Comparison of ENCODE assay signal across 11 cellular contexts in genomic region chr2:226790006-226790405, GRCh38. TPM values are rescaled to one million over a fixed set of nuclear protein-coding genes. Genes with fewer than 3 reads are reported as not detected.
DNase-seq lines count a peak whose midpoint lies in the region; ATAC-seq, FAIRE-seq and TF ChIP-seq lines count a peak whose summit lies in the region.
"Had no signal": no experiment of that assay in that cellular context is flagged by ENCODE, and none has a peak within 500 bp of the region (broad histone marks: within the 10 kb centered on the region; RNA-seq: fewer than 3 reads in every experiment).

No MANE protein-coding gene starts in this region.

- H3K9me3 ChIP-seq in Panc1 (ENCODE audit: control insufficient read depth, insufficient read depth, low read depth, low read length): no peaks in the 10 kb centered on the region
- H3K9me3 ChIP-seq in psoas muscle: no peaks in the 10 kb centered on the region

- H3K36me3 ChIP-seq in Panc1 (ENCODE audit: control insufficient read depth, insufficient read depth, low read length) (no peaks in the 10 kb centered on the region; the same call in 1 of the 2 replicates), psoas muscle (ENCODE audit: insufficient read depth in 1 of 2, low read depth in 1 of 2) (no peaks in the 10 kb centered on the region)

- ATAC-seq in Panc1 (no peak), psoas muscle (no peak), GM18519 (IDR thresholded peaks at IDR 0.05; ENCODE audit: low FRiP score, unreplicated experiment) (no peak)

- TF ChIP-seq CTCF in Panc1 (IDR thresholded peaks at IDR 0.05) (no peak), psoas muscle (IDR thresholded peaks at IDR 0.05) (no peak)

- BruUV-seq in Panc1 (replicated peaks; lab: Mats Ljungman, UMichigan): no TSS peak

- CTCF ChIA-PET in Panc1 (lab: Charles Lee): interaction anchor here (0.5 to 0.7 kb wide), 2 partner anchors 513 to 1789 kb away, joined by 6 to 7 read pairs; no protein-coding TSS in a partner anchor

- H3K27me3 ChIP-seq in Panc1 (ENCODE audit: control insufficient read depth, insufficient read depth, low read length) (no peaks in the 10 kb centered on the region), psoas muscle (ENCODE audit: insufficient read depth in 3 of 3, low read length in 2 of 3) (no peaks in the 10 kb centered on the region)

- no peak overlapping the region for H3K4me3 ChIP-seq in Panc1 (ENCODE audit: low read depth in 2 of 2, low read length in 2 of 2)
- no peak overlapping the region for H3K4me3 ChIP-seq in psoas muscle

- DNase-seq in GM19239 (ENCODE audit: insufficient read length, low spot score) (no peak), Panc1 (ENCODE audit: low read depth, low spot score) (no peak), fibroblast of peridontal ligament (ENCODE audit: extremely low read depth) (peak; percentile 47), psoas muscle (no peak), GDM1 (lab: John Stamatoyannopoulos, UW) (no peak), NCI-H2081 (lab: John Stamatoyannopoulos, UW) (no peak), iPS-NIHi11 (ENCODE audit: low spot score) (no peak)
- DNase-seq: activated gamma-delta T cell treated with Interleukin-2 at 50 U/mL for 16 hours, NCI-H187 treated with DMSO at 0.1 percent for 48 hours had no signal

- WGBS in psoas muscle, 3 donors: 27 to 57% (median 56%) methylated on average over 1 of the region's 1 CpG

- intact Hi-C loops in Panc1 (cut with micrococcal nuclease; ENCODE audit: unreplicated experiment) (loop anchor here (5.0 to 10.0 kb wide), 3 partner anchors 305 to 755 kb away; no protein-coding TSS in a partner anchor), psoas muscle (cut with DNase I) (loop anchor here in 1 of 2 donors (5.0 to 10.0 kb wide), 4 partner anchors 38 to 635 kb away; no protein-coding TSS in a partner anchor)

- H3K27ac ChIP-seq in Panc1 (ENCODE audit: low read length) (peak overlapping the region; percentile 97), psoas muscle (peak overlapping the region; percentile 99)

- FAIRE-seq in GM19239 (lab: Jason Lieb, UNC): peak; percentile 56
- FAIRE-seq: endometrium had no signal

- in situ Hi-C loops in Panc1 (cut with HindIII; ENCODE audit: low pct_unique_long_range_greater_than_20kb, low sequenced_read_pairs): no loop called here

- POLR2A ChIA-PET in Panc1 (lab: Charles Lee): interaction anchor here (0.6 kb wide), 1 partner anchor 656 kb away, joined by 3 read pairs; no protein-coding TSS in a partner anchor

- H3K4me1 ChIP-seq in Panc1 (ENCODE audit: control insufficient read depth, insufficient read depth, low read length) (peaks cover 35% of the 10 kb centered on the region), psoas muscle (peaks cover 65% of the 10 kb centered on the region)

RNA-seq across cellular contexts. Expression of gene IRS1, which starts 9.6 kb away (rescaled TPM):
- 27.3 TPM for total RNA-seq in Panc1 (2021; ENCODE audit: unreplicated experiment)
- polyA plus RNA-seq in Panc1 (2012; ENCODE audit: insufficient read length): 19.6 TPM
- total RNA-seq in psoas muscle: 10 to 100 TPM in 3 of 4 donors, 1 to 10 TPM in 1; 6.1 to 12.2 (median 11.6) TPM
- polyA plus RNA-seq in psoas muscle: 10 to 100 TPM in 2 of 3 donors, 1 to 10 TPM in 1; 2.5 to 21.0 (median 17.1) TPM

RNA-seq across cellular contexts. Expression of gene RHBDD1, which starts 45.8 kb away (rescaled TPM):
- total RNA-seq in Panc1 (2021; ENCODE audit: unreplicated experiment): 25.3 TPM
- 11.6 TPM for polyA plus RNA-seq in Panc1 (2012; ENCODE audit: insufficient read length)
- 10 to 100 TPM; 15.8 to 26.1 (median 20.1) TPM for total RNA-seq in psoas muscle
- 10 to 100 TPM in 1 of 3 donors, 1 to 10 TPM in 2; 6.7 to 24.5 (median 9.2) TPM for polyA plus RNA-seq in psoas muscle
